Comparison of ENCODE assay signal across 18 cellular contexts in the genomic region with DNA sequence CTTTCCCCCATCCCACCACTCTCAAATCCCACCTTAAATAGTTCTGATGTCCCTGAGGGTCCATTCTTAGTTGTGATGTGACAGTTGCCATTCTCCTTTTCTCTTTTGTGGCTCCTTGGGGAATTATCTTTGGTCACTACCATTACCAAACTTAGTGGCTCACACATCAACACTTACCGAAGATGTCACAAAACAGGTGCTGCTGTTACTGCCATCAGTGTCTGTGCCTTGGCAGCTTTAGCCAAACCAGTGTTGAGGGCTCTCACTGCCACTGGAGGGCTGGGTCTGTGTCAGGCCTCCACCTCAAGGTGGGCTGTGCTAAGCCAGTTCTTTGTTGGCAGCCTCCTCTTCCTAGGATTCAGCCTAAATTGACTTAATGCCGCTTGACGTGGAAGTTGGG.
"Had no signal": no experiment of that assay in that cellular context is flagged by ENCODE, and none has a peak within 500 bp of the region (broad histone marks: within the 10 kb centered on the region; RNA-seq: fewer than 3 reads in every experiment).

No MANE protein-coding gene starts in this region.

- ATAC-seq: effector memory CD8-positive, alpha-beta T cell; foreskin keratinocyte; gastroesophageal sphincter; heart right ventricle; left cardiac atrium; left lung; left ventricle myocardium superior; lower lobe of right lung; mucosa of descending colon; naive thymus-derived CD4-positive, alpha-beta T cell had no signal

- H3K4me1 Mint-ChIP-seq: mesothelial cell of epicardium; naive thymus-derived CD4-positive, alpha-beta T cell had no signal

- H3K27me3 ChIP-seq: colonic mucosa, esophagus muscularis mucosa, foreskin keratinocyte, gastroesophageal sphincter, heart right ventricle, left lung had no signal

- H3K27ac ChIP-seq: colonic mucosa, esophagus muscularis mucosa, gastroesophageal sphincter, heart right ventricle, left lung, lower lobe of right lung had no signal

- H3K9me3 Mint-ChIP-seq: dendritic cell treated with granulocyte-macrophage colony-stimulating factor and Interleukin-4, amounts not matched to agents 40 ng/mL and 50 ng/mL, for 4 days; effector memory CD8-positive, alpha-beta T cell; mesothelial cell of epicardium; naive thymus-derived CD4-positive, alpha-beta T cell had no signal

- H3K4me3 ChIP-seq: colonic mucosa, esophagus muscularis mucosa, gastroesophageal sphincter, heart right ventricle, left lung, lower lobe of right lung, mucosa of descending colon had no signal

- H3K27me3 Mint-ChIP-seq: dendritic cell treated with granulocyte-macrophage colony-stimulating factor and Interleukin-4, amounts not matched to agents 40 ng/mL and 50 ng/mL, for 4 days had no signal

- H3K27ac Mint-ChIP-seq: dendritic cell treated with granulocyte-macrophage colony-stimulating factor and Interleukin-4, amounts not matched to agents 40 ng/mL and 50 ng/mL, for 4 days; effector memory CD8-positive, alpha-beta T cell; mesothelial cell of epicardium; naive thymus-derived CD4-positive, alpha-beta T cell had no signal

- H3K4me3 Mint-ChIP-seq: dendritic cell treated with granulocyte-macrophage colony-stimulating factor and Interleukin-4, amounts not matched to agents 40 ng/mL and 50 ng/mL, for 4 days; effector memory CD8-positive, alpha-beta T cell; mesothelial cell of epicardium; naive thymus-derived CD4-positive, alpha-beta T cell had no signal

- DNase-seq: colonic mucosa; cortex of kidney; effector CD8-positive, alpha-beta T cell; effector memory CD8-positive, alpha-beta T cell; foreskin keratinocyte; heart right ventricle; hippocampal formation; left cardiac atrium; left lung; left ventricle myocardium superior; lower lobe of right lung; mesenchymal stem cell; mucosa of descending colon; naive thymus-derived CD4-positive, alpha-beta T cell had no signal

- H3K36me3 Mint-ChIP-seq: mesothelial cell of epicardium; naive thymus-derived CD4-positive, alpha-beta T cell had no signal

- H3K4me1 ChIP-seq: colonic mucosa, left lung, lower lobe of right lung had no signal

- H3K36me3 ChIP-seq: colonic mucosa, esophagus muscularis mucosa, gastroesophageal sphincter, heart right ventricle, left lung, lower lobe of right lung had no signal

- H3K9me3 ChIP-seq: colonic mucosa, esophagus muscularis mucosa, gastroesophageal sphincter, heart right ventricle, left lung, lower lobe of right lung, mucosa of descending colon had no signal
